Comparison of ENCODE assay signal across 1 cellular context in genomic region chr19:38975214-38975860, GRCh38.
A peak's percentile ranks its signal among the peaks of the same experiment; 100 is the strongest.
TF ChIP-seq lines count a peak whose summit lies in the region.

TSS of gene FBXO17 (minus strand) at chr19:38975742. CDS start at chr19:38950319, 25,423 bp downstream.

TF ChIP-seq in GM12878, 131 proteins besides CTCF, POLR2A, EP300 and RAD21 (continued from another document):
- TF ChIP-seq ZBTB11 (CRISPR knock-in tag; IDR thresholded peaks at IDR 0.05) (no peak), MLLT1 (IDR thresholded peaks at IDR 0.05) (peak; percentile 99), CUX1 (IDR thresholded peaks at IDR 0.05; ENCODE audit: insufficient replicate concordance, low read depth, low read length) (no peak), IKZF1 (conservative IDR thresholded peaks at IDR 0.05) (peak; percentile 41), SP1 (IDR thresholded peaks at IDR 0.05; ENCODE audit: low read depth, low read length) (no peak), CBX3 (IDR thresholded peaks at IDR 0.05; ENCODE audit: borderline replicate concordance, low read depth) (no peak), NFXL1 (IDR thresholded peaks at IDR 0.05; ENCODE audit: borderline replicate concordance) (no peak), E2F8 (IDR thresholded peaks at IDR 0.05; ENCODE audit: low read depth, partially characterized antibody) (no peak), ASH2L (IDR thresholded peaks at IDR 0.05; ENCODE audit: borderline replicate concordance, low read depth) (no peak), TCF12 (IDR thresholded peaks at IDR 0.05; ENCODE audit: low read depth, low read length) (no peak), HCFC1 (IDR thresholded peaks at IDR 0.05; ENCODE audit: low read length) (no peak)
- TF ChIP-seq, protein P1, sequence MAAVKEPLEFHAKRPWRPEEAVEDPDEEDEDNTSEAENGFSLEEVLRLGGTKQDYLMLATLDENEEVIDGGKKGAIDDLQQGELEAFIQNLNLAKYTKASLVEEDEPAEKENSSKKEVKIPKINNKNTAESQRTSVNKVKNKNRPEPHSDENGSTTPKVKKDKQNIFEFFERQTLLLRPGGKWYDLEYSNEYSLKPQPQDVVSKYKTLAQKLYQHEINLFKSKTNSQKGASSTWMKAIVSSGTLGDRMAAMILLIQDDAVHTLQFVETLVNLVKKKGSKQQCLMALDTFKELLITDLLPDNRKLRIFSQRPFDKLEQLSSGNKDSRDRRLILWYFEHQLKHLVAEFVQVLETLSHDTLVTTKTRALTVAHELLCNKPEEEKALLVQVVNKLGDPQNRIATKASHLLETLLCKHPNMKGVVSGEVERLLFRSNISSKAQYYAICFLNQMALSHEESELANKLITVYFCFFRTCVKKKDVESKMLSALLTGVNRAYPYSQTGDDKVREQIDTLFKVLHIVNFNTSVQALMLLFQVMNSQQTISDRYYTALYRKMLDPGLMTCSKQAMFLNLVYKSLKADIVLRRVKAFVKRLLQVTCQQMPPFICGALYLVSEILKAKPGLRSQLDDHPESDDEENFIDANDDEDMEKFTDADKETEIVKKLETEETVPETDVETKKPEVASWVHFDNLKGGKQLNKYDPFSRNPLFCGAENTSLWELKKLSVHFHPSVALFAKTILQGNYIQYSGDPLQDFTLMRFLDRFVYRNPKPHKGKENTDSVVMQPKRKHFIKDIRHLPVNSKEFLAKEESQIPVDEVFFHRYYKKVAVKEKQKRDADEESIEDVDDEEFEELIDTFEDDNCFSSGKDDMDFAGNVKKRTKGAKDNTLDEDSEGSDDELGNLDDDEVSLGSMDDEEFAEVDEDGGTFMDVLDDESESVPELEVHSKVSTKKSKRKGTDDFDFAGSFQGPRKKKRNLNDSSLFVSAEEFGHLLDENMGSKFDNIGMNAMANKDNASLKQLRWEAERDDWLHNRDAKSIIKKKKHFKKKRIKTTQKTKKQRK (IDR thresholded peaks at IDR 0.05; ENCODE audit: low read depth, low read length): no peak
- TF ChIP-seq, protein P2, sequence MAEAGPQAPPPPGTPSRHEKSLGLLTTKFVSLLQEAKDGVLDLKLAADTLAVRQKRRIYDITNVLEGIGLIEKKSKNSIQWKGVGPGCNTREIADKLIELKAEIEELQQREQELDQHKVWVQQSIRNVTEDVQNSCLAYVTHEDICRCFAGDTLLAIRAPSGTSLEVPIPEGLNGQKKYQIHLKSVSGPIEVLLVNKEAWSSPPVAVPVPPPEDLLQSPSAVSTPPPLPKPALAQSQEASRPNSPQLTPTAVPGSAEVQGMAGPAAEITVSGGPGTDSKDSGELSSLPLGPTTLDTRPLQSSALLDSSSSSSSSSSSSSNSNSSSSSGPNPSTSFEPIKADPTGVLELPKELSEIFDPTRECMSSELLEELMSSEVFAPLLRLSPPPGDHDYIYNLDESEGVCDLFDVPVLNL (IDR thresholded peaks at IDR 0.05; ENCODE audit: low read depth, low read length): no peak
